Comparison of ENCODE assay signal across 1 cellular context in genomic region chr17:76671123-76671911, GRCh38.
TF ChIP-seq lines count a peak whose summit lies in the region.

No MANE protein-coding gene starts in this region.

TF ChIP-seq in HepG2, 621 proteins besides CTCF, POLR2A, EP300 and RAD21 (continued from another document and continues in another):
- TF ChIP-seq ZNF276 (CRISPR knock-in tag; IDR thresholded peaks at IDR 0.05; ENCODE audit: low read depth) (peak; percentile 61; the same call in 1 of the 2 replicates), ZNF639 (CRISPR knock-in tag; conservative IDR thresholded peaks at IDR 0.05) (peak; percentile 36), PBX2 (CRISPR knock-in tag; IDR thresholded peaks at IDR 0.05) (peak; percentile 100), ZNF652 (CRISPR knock-in tag; IDR thresholded peaks at IDR 0.05; ENCODE audit: borderline replicate concordance, low read depth) (no peak), SNAPC5 (CRISPR knock-in tag; IDR thresholded peaks at IDR 0.05; ENCODE audit: borderline replicate concordance) (no peak), ARNT (IDR thresholded peaks at IDR 0.05) (no peak), ZNF205 (CRISPR knock-in tag; IDR thresholded peaks at IDR 0.05) (peak; percentile 80; the same call in 1 of the 2 replicates), ZSCAN9 (CRISPR knock-in tag; IDR thresholded peaks at IDR 0.05; ENCODE audit: borderline replicate concordance) (peak; percentile 57), HMGA1 (CRISPR knock-in tag; conservative IDR thresholded peaks at IDR 0.05) (0 out of 2 replicates have a peak, but pooled peaks have one; percentile 51), SPEN (CRISPR knock-in tag; IDR thresholded peaks at IDR 0.05; ENCODE audit: low read depth) (peak; percentile 85), ZBTB25 (CRISPR knock-in tag; IDR thresholded peaks at IDR 0.05) (peak; percentile 39; the same call in 1 of the 2 replicates), TBL1XR1 (IDR thresholded peaks at IDR 0.05; ENCODE audit: borderline replicate concordance, low read length, partially characterized antibody) (peak; percentile 23), NFAT5 (CRISPR knock-in tag; IDR thresholded peaks at IDR 0.05) (0 out of 2 replicates have a peak, but pooled peaks have one; percentile 43), MAFG (CRISPR knock-in tag; IDR thresholded peaks at IDR 0.05) (no peak), TEAD2 (CRISPR knock-in tag; IDR thresholded peaks at IDR 0.05) (no peak; the same call in 1 of the 2 replicates), AHR (CRISPR knock-in tag; IDR thresholded peaks at IDR 0.05) (no peak), REXO4 (CRISPR knock-in tag; IDR thresholded peaks at IDR 0.05; ENCODE audit: borderline replicate concordance) (peak; percentile 60; the same call in 1 of the 2 replicates), ZNF446 (CRISPR knock-in tag; IDR thresholded peaks at IDR 0.05) (peak; percentile 56; the same call in 1 of the 2 replicates), ZFP36L2 (CRISPR knock-in tag; IDR thresholded peaks at IDR 0.05) (no peak), SMARCC2 (IDR thresholded peaks at IDR 0.05) (no peak), ZNF749 (CRISPR knock-in tag; IDR thresholded peaks at IDR 0.05; ENCODE audit: borderline replicate concordance) (peak; percentile 65; the same call in 1 of the 2 replicates), ZNF235 (CRISPR knock-in tag; IDR thresholded peaks at IDR 0.05; ENCODE audit: borderline replicate concordance) (no peak; the same call in 1 of the 2 replicates), ZNF335 (CRISPR knock-in tag; IDR thresholded peaks at IDR 0.05) (no peak; the same call in 1 of the 2 replicates), ETV5 (CRISPR knock-in tag; IDR thresholded peaks at IDR 0.05; ENCODE audit: borderline replicate concordance) (peak; percentile 73; the same call in 1 of the 2 replicates), ZNF784 (CRISPR knock-in tag; IDR thresholded peaks at IDR 0.05; ENCODE audit: borderline replicate concordance) (peak; percentile 90; the same call in 1 of the 2 replicates), NFE2L1 (CRISPR knock-in tag; IDR thresholded peaks at IDR 0.05; ENCODE audit: borderline replicate concordance) (no peak), FIP1L1 (IDR thresholded peaks at IDR 0.05; ENCODE audit: borderline replicate concordance, insufficient read depth, low read depth, low read length) (no peak), UBTF (CRISPR knock-in tag; IDR thresholded peaks at IDR 0.05) (peak; percentile 84), HOXA9 (CRISPR knock-in tag; IDR thresholded peaks at IDR 0.05; ENCODE audit: borderline replicate concordance) (no peak), ZNF878 (CRISPR knock-in tag; IDR thresholded peaks at IDR 0.05) (no peak; the same call in 1 of the 2 replicates), ARID5B (CRISPR knock-in tag; IDR thresholded peaks at IDR 0.05) (peak; percentile 20), BATF2 (CRISPR knock-in tag; IDR thresholded peaks at IDR 0.05) (no peak), HNRNPK (IDR thresholded peaks at IDR 0.05; ENCODE audit: low read depth, low read length, poor library complexity, severe bottlenecking) (no peak), RNF2 (conservative IDR thresholded peaks at IDR 0.05; ENCODE audit: low read depth) (peak; percentile 52; the same call in 1 of the 2 replicates), FOXK1 (CRISPR knock-in tag; IDR thresholded peaks at IDR 0.05; ENCODE audit: borderline replicate concordance, low read depth) (no peak; the same call in 1 of the 2 replicates), XBP1 (CRISPR knock-in tag; IDR thresholded peaks at IDR 0.05) (no peak), IKZF1 (IDR thresholded peaks at IDR 0.05) (no peak), KDM6A (CRISPR knock-in tag; IDR thresholded peaks at IDR 0.05; ENCODE audit: low read depth) (peak; percentile 30; the same call in 1 of the 2 replicates), PITX1 (CRISPR knock-in tag; IDR thresholded peaks at IDR 0.05) (peak; percentile 97), ZNF780A (CRISPR knock-in tag; IDR thresholded peaks at IDR 0.05) (no peak), DDIT3 (CRISPR knock-in tag; IDR thresholded peaks at IDR 0.05) (0 out of 2 replicates have a peak, but pooled peaks have one; percentile 38), SMAD9 (CRISPR knock-in tag; IDR thresholded peaks at IDR 0.05) (0 out of 2 replicates have a peak, but pooled peaks have one; percentile 48)
